Comparison of ENCODE assay signal across 1 cellular context in genomic region chr2:48343571-48344440, GRCh38.
TF ChIP-seq lines count a peak whose summit lies in the region.

No MANE protein-coding gene starts in this region.

TF ChIP-seq in HepG2, 621 proteins besides CTCF, POLR2A, EP300 and RAD21 (continued from another document and continues in another):
- TF ChIP-seq MLLT10 (CRISPR knock-in tag; IDR thresholded peaks at IDR 0.05) (no peak), JDP2 (CRISPR knock-in tag; IDR thresholded peaks at IDR 0.05; ENCODE audit: borderline replicate concordance) (no peak), CCDC6 (CRISPR knock-in tag; IDR thresholded peaks at IDR 0.05) (no peak), ZSCAN29 (CRISPR knock-in tag; conservative IDR thresholded peaks at IDR 0.05) (no peak), CHD4 (IDR thresholded peaks at IDR 0.05; ENCODE audit: borderline replicate concordance, low read length) (no peak), ZNF615 (CRISPR knock-in tag; IDR thresholded peaks at IDR 0.05; ENCODE audit: borderline replicate concordance) (no peak), MYNN (CRISPR knock-in tag; IDR thresholded peaks at IDR 0.05; ENCODE audit: low read depth) (no peak), TGIF2 (CRISPR knock-in tag; IDR thresholded peaks at IDR 0.05) (0 out of 2 replicates have a peak, but pooled peaks have one; percentile 47), IRX3 (CRISPR knock-in tag; IDR thresholded peaks at IDR 0.05; ENCODE audit: borderline replicate concordance, low read depth) (no peak), BCL6 (CRISPR knock-in tag; IDR thresholded peaks at IDR 0.05) (no peak), PCBP2 (optimal IDR thresholded peaks at IDR 0.05; ENCODE audit: low read depth, low read length, poor library complexity, severe bottlenecking) (no peak), RAD51 (IDR thresholded peaks at IDR 0.05; ENCODE audit: borderline replicate concordance) (no peak), DPF2 (CRISPR knock-in tag; IDR thresholded peaks at IDR 0.05; ENCODE audit: borderline replicate concordance, low read depth) (no peak; the same call in 1 of the 2 replicates), ZBTB20 (CRISPR knock-in tag; IDR thresholded peaks at IDR 0.05; ENCODE audit: borderline replicate concordance, low read depth) (peak; percentile 89; the same call in 1 of the 2 replicates), KAT2B (IDR thresholded peaks at IDR 0.05; ENCODE audit: borderline replicate concordance, low read depth, low read length) (no peak), ZNF160 (CRISPR knock-in tag; IDR thresholded peaks at IDR 0.05) (no peak), U2AF2 (IDR thresholded peaks at IDR 0.05; ENCODE audit: low read depth, low read length) (no peak), NFE2L2 (IDR thresholded peaks at IDR 0.05; ENCODE audit: low read length) (no peak), TBL1XR1 (IDR thresholded peaks at IDR 0.05; ENCODE audit: borderline replicate concordance, low read length, partially characterized antibody) (no peak), BRD4 (CRISPR knock-in tag; IDR thresholded peaks at IDR 0.05) (no peak), ZNF850 (CRISPR knock-in tag; conservative IDR thresholded peaks at IDR 0.05) (no peak), NR1H2 (CRISPR knock-in tag; IDR thresholded peaks at IDR 0.05; ENCODE audit: borderline replicate concordance, low read depth) (no peak), ZNF773 (CRISPR knock-in tag; IDR thresholded peaks at IDR 0.05; ENCODE audit: borderline replicate concordance) (no peak), ZNF660 (CRISPR knock-in tag; IDR thresholded peaks at IDR 0.05; ENCODE audit: borderline replicate concordance, low read depth) (no peak), ZNF552 (CRISPR knock-in tag; IDR thresholded peaks at IDR 0.05; ENCODE audit: borderline replicate concordance) (no peak), FOXO4 (CRISPR knock-in tag; conservative IDR thresholded peaks at IDR 0.05) (no peak), ARNT (IDR thresholded peaks at IDR 0.05) (no peak), JUN (CRISPR knock-in tag; IDR thresholded peaks at IDR 0.05) (no peak), CBX1 (IDR thresholded peaks at IDR 0.05; ENCODE audit: low read depth) (no peak), DR1 (CRISPR knock-in tag; IDR thresholded peaks at IDR 0.05) (no peak), ZBTB49 (CRISPR knock-in tag; IDR thresholded peaks at IDR 0.05; ENCODE audit: borderline replicate concordance) (no peak), TRIM24 (CRISPR knock-in tag; IDR thresholded peaks at IDR 0.05) (no peak), UBTF (CRISPR knock-in tag; IDR thresholded peaks at IDR 0.05) (no peak), PAX8 (CRISPR knock-in tag; IDR thresholded peaks at IDR 0.05; ENCODE audit: borderline replicate concordance) (no peak), ZSCAN20 (CRISPR knock-in tag; IDR thresholded peaks at IDR 0.05; ENCODE audit: borderline replicate concordance) (no peak)
- TF ChIP-seq, protein P1, sequence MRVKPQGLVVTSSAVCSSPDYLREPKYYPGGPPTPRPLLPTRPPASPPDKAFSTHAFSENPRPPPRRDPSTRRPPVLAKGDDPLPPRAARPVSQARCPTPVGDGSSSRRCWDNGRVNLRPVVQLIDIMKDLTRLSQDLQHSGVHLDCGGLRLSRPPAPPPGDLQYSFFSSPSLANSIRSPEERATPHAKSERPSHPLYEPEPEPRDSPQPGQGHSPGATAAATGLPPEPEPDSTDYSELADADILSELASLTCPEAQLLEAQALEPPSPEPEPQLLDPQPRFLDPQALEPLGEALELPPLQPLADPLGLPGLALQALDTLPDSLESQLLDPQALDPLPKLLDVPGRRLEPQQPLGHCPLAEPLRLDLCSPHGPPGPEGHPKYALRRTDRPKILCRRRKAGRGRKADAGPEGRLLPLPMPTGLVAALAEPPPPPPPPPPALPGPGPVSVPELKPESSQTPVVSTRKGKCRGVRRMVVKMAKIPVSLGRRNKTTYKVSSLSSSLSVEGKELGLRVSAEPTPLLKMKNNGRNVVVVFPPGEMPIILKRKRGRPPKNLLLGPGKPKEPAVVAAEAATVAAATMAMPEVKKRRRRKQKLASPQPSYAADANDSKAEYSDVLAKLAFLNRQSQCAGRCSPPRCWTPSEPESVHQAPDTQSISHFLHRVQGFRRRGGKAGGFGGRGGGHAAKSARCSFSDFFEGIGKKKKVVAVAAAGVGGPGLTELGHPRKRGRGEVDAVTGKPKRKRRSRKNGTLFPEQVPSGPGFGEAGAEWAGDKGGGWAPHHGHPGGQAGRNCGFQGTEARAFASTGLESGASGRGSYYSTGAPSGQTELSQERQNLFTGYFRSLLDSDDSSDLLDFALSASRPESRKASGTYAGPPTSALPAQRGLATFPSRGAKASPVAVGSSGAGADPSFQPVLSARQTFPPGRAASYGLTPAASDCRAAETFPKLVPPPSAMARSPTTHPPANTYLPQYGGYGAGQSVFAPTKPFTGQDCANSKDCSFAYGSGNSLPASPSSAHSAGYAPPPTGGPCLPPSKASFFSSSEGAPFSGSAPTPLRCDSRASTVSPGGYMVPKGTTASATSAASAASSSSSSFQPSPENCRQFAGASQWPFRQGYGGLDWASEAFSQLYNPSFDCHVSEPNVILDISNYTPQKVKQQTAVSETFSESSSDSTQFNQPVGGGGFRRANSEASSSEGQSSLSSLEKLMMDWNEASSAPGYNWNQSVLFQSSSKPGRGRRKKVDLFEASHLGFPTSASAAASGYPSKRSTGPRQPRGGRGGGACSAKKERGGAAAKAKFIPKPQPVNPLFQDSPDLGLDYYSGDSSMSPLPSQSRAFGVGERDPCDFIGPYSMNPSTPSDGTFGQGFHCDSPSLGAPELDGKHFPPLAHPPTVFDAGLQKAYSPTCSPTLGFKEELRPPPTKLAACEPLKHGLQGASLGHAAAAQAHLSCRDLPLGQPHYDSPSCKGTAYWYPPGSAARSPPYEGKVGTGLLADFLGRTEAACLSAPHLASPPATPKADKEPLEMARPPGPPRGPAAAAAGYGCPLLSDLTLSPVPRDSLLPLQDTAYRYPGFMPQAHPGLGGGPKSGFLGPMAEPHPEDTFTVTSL (CRISPR knock-in tag; IDR thresholded peaks at IDR 0.05; ENCODE audit: borderline replicate concordance): peak; percentile 19; the same call in 1 of the 2 replicates
- TF ChIP-seq, protein P2, sequence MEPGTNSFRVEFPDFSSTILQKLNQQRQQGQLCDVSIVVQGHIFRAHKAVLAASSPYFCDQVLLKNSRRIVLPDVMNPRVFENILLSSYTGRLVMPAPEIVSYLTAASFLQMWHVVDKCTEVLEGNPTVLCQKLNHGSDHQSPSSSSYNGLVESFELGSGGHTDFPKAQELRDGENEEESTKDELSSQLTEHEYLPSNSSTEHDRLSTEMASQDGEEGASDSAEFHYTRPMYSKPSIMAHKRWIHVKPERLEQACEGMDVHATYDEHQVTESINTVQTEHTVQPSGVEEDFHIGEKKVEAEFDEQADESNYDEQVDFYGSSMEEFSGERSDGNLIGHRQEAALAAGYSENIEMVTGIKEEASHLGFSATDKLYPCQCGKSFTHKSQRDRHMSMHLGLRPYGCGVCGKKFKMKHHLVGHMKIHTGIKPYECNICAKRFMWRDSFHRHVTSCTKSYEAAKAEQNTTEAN (CRISPR knock-in tag; conservative IDR thresholded peaks at IDR 0.05): 0 out of 2 replicates have a peak, but pooled peaks have one; percentile 28
- TF ChIP-seq, protein P3, sequence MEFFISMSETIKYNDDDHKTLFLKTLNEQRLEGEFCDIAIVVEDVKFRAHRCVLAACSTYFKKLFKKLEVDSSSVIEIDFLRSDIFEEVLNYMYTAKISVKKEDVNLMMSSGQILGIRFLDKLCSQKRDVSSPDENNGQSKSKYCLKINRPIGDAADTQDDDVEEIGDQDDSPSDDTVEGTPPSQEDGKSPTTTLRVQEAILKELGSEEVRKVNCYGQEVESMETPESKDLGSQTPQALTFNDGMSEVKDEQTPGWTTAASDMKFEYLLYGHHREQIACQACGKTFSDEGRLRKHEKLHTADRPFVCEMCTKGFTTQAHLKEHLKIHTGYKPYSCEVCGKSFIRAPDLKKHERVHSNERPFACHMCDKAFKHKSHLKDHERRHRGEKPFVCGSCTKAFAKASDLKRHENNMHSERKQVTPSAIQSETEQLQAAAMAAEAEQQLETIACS (CRISPR knock-in tag; IDR thresholded peaks at IDR 0.05): no peak
- TF ChIP-seq, protein P4, sequence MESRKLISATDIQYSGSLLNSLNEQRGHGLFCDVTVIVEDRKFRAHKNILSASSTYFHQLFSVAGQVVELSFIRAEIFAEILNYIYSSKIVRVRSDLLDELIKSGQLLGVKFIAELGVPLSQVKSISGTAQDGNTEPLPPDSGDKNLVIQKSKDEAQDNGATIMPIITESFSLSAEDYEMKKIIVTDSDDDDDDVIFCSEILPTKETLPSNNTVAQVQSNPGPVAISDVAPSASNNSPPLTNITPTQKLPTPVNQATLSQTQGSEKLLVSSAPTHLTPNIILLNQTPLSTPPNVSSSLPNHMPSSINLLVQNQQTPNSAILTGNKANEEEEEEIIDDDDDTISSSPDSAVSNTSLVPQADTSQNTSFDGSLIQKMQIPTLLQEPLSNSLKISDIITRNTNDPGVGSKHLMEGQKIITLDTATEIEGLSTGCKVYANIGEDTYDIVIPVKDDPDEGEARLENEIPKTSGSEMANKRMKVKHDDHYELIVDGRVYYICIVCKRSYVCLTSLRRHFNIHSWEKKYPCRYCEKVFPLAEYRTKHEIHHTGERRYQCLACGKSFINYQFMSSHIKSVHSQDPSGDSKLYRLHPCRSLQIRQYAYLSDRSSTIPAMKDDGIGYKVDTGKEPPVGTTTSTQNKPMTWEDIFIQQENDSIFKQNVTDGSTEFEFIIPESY (CRISPR knock-in tag; IDR thresholded peaks at IDR 0.05): peak; percentile 80
- TF ChIP-seq, protein P5, sequence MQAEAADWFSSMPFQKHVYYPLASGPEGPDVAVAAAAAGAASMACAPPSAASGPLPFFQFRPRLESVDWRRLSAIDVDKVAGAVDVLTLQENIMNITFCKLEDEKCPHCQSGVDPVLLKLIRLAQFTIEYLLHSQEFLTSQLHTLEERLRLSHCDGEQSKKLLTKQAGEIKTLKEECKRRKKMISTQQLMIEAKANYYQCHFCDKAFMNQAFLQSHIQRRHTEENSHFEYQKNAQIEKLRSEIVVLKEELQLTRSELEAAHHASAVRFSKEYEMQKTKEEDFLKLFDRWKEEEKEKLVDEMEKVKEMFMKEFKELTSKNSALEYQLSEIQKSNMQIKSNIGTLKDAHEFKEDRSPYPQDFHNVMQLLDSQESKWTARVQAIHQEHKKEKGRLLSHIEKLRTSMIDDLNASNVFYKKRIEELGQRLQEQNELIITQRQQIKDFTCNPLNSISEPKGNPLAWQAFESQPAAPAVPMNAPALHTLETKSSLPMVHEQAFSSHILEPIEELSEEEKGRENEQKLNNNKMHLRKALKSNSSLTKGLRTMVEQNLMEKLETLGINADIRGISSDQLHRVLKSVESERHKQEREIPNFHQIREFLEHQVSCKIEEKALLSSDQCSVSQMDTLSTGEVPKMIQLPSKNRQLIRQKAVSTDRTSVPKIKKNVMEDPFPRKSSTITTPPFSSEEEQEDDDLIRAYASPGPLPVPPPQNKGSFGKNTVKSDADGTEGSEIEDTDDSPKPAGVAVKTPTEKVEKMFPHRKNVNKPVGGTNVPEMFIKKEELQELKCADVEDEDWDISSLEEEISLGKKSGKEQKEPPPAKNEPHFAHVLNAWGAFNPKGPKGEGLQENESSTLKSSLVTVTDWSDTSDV (CRISPR knock-in tag; IDR thresholded peaks at IDR 0.05): no peak
- TF ChIP-seq, protein P6, sequence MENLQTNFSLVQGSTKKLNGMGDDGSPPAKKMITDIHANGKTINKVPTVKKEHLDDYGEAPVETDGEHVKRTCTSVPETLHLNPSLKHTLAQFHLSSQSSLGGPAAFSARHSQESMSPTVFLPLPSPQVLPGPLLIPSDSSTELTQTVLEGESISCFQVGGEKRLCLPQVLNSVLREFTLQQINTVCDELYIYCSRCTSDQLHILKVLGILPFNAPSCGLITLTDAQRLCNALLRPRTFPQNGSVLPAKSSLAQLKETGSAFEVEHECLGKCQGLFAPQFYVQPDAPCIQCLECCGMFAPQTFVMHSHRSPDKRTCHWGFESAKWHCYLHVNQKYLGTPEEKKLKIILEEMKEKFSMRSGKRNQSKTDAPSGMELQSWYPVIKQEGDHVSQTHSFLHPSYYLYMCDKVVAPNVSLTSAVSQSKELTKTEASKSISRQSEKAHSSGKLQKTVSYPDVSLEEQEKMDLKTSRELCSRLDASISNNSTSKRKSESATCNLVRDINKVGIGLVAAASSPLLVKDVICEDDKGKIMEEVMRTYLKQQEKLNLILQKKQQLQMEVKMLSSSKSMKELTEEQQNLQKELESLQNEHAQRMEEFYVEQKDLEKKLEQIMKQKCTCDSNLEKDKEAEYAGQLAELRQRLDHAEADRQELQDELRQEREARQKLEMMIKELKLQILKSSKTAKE (CRISPR knock-in tag; IDR thresholded peaks at IDR 0.05; ENCODE audit: borderline replicate concordance): no peak
